ENCODE assay signal across 10 cellular contexts in the genomic region with DNA sequence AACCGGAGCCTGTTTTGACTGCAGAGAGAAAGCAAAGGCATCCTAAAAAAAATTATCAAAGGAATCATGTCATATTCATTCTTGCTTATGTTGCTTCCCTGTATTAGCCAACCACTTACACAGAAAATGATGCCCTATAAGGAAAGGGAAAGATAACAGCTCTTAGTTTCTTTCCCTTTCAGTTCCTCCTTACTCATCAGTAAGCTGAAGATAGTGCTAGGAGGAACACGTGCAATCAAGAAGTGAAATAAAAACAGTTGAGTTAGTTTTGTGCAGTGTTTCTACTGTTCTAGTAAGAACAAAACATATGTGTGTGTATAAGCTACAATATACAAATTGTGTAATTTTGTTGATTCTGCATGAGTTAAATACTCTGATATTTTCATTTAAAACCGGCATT. TPM values are rescaled to one million over a fixed set of nuclear protein-coding genes. Genes with fewer than 3 reads are reported as not detected.
DNase-seq lines count a peak whose midpoint lies in the region; ATAC-seq, FAIRE-seq and TF ChIP-seq lines count a peak whose summit lies in the region.
"Had no signal": no experiment of that assay in that cellular context is flagged by ENCODE, and none has a peak within 500 bp of the region (broad histone marks: within the 10 kb centered on the region; RNA-seq: fewer than 3 reads in every experiment).

No MANE protein-coding gene starts in this region.

- H3K36me3 ChIP-seq in OCI-LY1 (ENCODE audit: insufficient read depth, low read length) (no peaks in the 10 kb centered on the region), kidney (ENCODE audit: control insufficient read depth in 1 of 2, insufficient read depth in 2 of 2, low read length in 2 of 2) (no peaks in the 10 kb centered on the region), transverse colon (no peaks in the 10 kb centered on the region)

- H3K4me1 ChIP-seq in OCI-LY1 (ENCODE audit: insufficient read depth, low read length, severe bottlenecking) (peaks cover 94% of the 10 kb centered on the region), kidney (ENCODE audit: control insufficient read depth in 1 of 2, insufficient read depth in 1 of 2, low read depth in 1 of 2, low read length in 2 of 2) (no peaks in the 10 kb centered on the region), transverse colon (no peaks in the 10 kb centered on the region)

- 62 to 65% methylated on average over 3 of the region's 3 CpGs for WGBS in transverse colon (ENCODE audit: low coverage in 1 of 2), 2 donors

- FAIRE-seq in kidney (lab: Jason Lieb, UNC): no peak

- in situ Hi-C loops in transverse colon (cut with MboI; ENCODE audit: low pct_ligation_motif_present in 1 of 4, low pct_unique_long_range_greater_than_20kb in 1 of 4, low sequenced_read_pairs in 3 of 4): no loop called here

- H3K9ac ChIP-seq in OCI-LY1 (ENCODE audit: low read length): peak overlapping the region; percentile 59
- H3K9ac ChIP-seq in kidney (ENCODE audit: low read length in 2 of 2): no peak overlapping the region

- peak; percentile 87 for ATAC-seq in GM19328 (IDR thresholded peaks at IDR 0.05; ENCODE audit: unreplicated experiment)
- peak; percentile 79 for ATAC-seq in HG02981 (IDR thresholded peaks at IDR 0.05; ENCODE audit: unreplicated experiment)

- peak overlapping the region; percentile 7 for H3K4me3 ChIP-seq in OCI-LY1 (ENCODE audit: low read depth, low read length, poor library complexity, severe bottlenecking)
- no peak overlapping the region for H3K4me3 ChIP-seq in kidney (ENCODE audit: low read length in 2 of 2)
- no peak overlapping the region for H3K4me3 ChIP-seq in transverse colon

- H3K4me2 ChIP-seq in OCI-LY1 (ENCODE audit: low read length): peak overlapping the region; percentile 48

- intact Hi-C loops in kidney (cut with DNase I): no loop called here
- intact Hi-C loops in transverse colon (cut with DNase I; ENCODE audit: low total_unique reads): no loop called here

- DNase-seq in CD1c-positive myeloid dendritic cell (ENCODE audit: extremely low spot score): peak; percentile 72
- DNase-seq in HPDE6-E6E7 (ENCODE audit: extremely low spot score): no peak
- no peak for DNase-seq in kidney
- no peak for DNase-seq in transverse colon
- DNase-seq in COLO829 (ENCODE audit: low spot score): no peak
- DNase-seq: amniotic stem cell, C1 segment of cervical spinal cord had no signal

- peak overlapping the region; percentile 98 for H3K27ac ChIP-seq in OCI-LY1 (ENCODE audit: low read depth, low read length, poor library complexity, severe bottlenecking)
- H3K27ac ChIP-seq in kidney (ENCODE audit: low read depth in 2 of 2, low read length in 2 of 2): no peak overlapping the region
- H3K27ac ChIP-seq in transverse colon: no peak overlapping the region

- no peak for TF ChIP-seq POLR2A in transverse colon (IDR thresholded peaks at IDR 0.05)

- H2AFZ ChIP-seq in OCI-LY1 (ENCODE audit: low read length): no peak overlapping the region

- H3K27me3 ChIP-seq in OCI-LY1 (ENCODE audit: insufficient read depth, low read length) (no peaks in the 10 kb centered on the region), transverse colon (no peaks in the 10 kb centered on the region)

- no peaks in the 10 kb centered on the region for H3K9me2 ChIP-seq in OCI-LY1 (ENCODE audit: low read depth, low read length)

- peaks cover 16% of the 10 kb centered on the region for H3F3A ChIP-seq in OCI-LY1 (ENCODE audit: insufficient read depth, low read length)

- H4K20me1 ChIP-seq in OCI-LY1 (ENCODE audit: insufficient read depth, low read length): no peaks in the 10 kb centered on the region

- TF ChIP-seq CTCF in OCI-LY1 (IDR thresholded peaks at IDR 0.05; ENCODE audit: low read length) (no peak), kidney (IDR thresholded peaks at IDR 0.05; ENCODE audit: borderline replicate concordance, extremely low read depth, insufficient read depth) (no peak), transverse colon (IDR thresholded peaks at IDR 0.05) (no peak)

- TF ChIP-seq EP300 in transverse colon (IDR thresholded peaks at IDR 0.05; ENCODE audit: low read depth): no peak

- no peaks in the 10 kb centered on the region for H3K9me3 ChIP-seq in OCI-LY1 (ENCODE audit: low read length)
- H3K9me3 ChIP-seq in kidney (ENCODE audit: control insufficient read depth in 1 of 2, low read length in 2 of 2): no peaks in the 10 kb centered on the region
- H3K9me3 ChIP-seq in transverse colon: no peaks in the 10 kb centered on the region

- no peaks in the 10 kb centered on the region for H3K79me2 ChIP-seq in OCI-LY1 (ENCODE audit: insufficient read depth, low read length)

RNA-seq across cellular contexts. Expression of gene MTF2, which starts 45.3 kb away (rescaled TPM):
- total RNA-seq in kidney (30.5 TPM), transverse colon (10 to 100 TPM in 3 of 4 donors, 1 to 10 TPM in 1; 9.0 to 33.3 (median 22.4) TPM)
- polyA plus RNA-seq in kidney (ENCODE audit: insufficient read depth, low read depth, low replicate concordance): 8.8 TPM
